1 cellular context compared by ENCODE assay signal in the genomic region with DNA sequence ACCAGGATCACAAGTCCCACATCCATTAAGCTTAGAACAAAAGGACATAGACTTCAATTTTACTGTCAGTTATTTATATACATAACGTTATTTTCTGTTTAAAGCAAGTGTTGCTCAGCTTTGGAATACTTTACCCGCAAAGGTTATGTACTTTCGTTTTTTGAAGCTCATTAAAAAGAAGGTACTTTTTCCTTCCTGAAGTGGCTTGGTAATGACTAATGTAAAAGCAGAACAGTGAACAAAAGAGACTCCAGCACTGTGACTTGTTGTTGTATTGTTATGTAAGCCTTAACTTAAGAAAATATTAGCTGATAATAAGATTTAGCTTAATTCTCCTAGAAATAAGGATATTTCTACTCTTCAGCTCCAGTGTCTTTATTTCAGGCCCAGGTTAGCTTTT.
TF ChIP-seq lines count a peak whose summit lies in the region.

No MANE protein-coding gene starts in this region.

TF ChIP-seq in GM12878, 131 proteins besides CTCF, POLR2A, EP300 and RAD21 (continued from another document):
- TF ChIP-seq, protein P1, sequence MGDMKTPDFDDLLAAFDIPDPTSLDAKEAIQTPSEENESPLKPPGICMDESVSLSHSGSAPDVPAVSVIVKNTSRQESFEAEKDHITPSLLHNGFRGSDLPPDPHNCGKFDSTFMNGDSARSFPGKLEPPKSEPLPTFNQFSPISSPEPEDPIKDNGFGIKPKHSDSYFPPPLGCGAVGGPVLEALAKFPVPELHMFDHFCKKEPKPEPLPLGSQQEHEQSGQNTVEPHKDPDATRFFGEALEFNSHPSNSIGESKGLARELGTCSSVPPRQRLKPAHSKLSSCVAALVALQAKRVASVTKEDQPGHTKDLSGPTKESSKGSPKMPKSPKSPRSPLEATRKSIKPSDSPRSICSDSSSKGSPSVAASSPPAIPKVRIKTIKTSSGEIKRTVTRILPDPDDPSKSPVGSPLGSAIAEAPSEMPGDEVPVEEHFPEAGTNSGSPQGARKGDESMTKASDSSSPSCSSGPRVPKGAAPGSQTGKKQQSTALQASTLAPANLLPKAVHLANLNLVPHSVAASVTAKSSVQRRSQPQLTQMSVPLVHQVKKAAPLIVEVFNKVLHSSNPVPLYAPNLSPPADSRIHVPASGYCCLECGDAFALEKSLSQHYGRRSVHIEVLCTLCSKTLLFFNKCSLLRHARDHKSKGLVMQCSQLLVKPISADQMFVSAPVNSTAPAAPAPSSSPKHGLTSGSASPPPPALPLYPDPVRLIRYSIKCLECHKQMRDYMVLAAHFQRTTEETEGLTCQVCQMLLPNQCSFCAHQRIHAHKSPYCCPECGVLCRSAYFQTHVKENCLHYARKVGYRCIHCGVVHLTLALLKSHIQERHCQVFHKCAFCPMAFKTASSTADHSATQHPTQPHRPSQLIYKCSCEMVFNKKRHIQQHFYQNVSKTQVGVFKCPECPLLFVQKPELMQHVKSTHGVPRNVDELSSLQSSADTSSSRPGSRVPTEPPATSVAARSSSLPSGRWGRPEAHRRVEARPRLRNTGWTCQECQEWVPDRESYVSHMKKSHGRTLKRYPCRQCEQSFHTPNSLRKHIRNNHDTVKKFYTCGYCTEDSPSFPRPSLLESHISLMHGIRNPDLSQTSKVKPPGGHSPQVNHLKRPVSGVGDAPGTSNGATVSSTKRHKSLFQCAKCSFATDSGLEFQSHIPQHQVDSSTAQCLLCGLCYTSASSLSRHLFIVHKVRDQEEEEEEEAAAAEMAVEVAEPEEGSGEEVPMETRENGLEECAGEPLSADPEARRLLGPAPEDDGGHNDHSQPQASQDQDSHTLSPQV (IDR thresholded peaks at IDR 0.05), result no peak
- TF ChIP-seq YY1 (IDR thresholded peaks at IDR 0.05; ENCODE audit: low read depth, low read length) (no peak), IKZF2 (IDR thresholded peaks at IDR 0.05) (peak; percentile 88 to 91), MTA2 (IDR thresholded peaks at IDR 0.05; ENCODE audit: low read depth) (peak; percentile 97), BHLHE40 (IDR thresholded peaks at IDR 0.05; ENCODE audit: borderline replicate concordance in 1 of 2, low read depth in 2 of 2, low read length in 1 of 2) (no peak), JUNB (IDR thresholded peaks at IDR 0.05) (peak; percentile 36), RBBP5 (conservative IDR thresholded peaks at IDR 0.05) (no peak)
- TF ChIP-seq, protein P2, sequence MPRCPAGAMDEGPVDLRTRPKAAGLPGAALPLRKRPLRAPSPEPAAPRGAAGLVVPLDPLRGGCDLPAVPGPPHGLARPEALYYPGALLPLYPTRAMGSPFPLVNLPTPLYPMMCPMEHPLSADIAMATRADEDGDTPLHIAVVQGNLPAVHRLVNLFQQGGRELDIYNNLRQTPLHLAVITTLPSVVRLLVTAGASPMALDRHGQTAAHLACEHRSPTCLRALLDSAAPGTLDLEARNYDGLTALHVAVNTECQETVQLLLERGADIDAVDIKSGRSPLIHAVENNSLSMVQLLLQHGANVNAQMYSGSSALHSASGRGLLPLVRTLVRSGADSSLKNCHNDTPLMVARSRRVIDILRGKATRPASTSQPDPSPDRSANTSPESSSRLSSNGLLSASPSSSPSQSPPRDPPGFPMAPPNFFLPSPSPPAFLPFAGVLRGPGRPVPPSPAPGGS (IDR thresholded peaks at IDR 0.05; ENCODE audit: borderline replicate concordance, insufficient read depth, low read depth, low read length, poor library complexity, severe bottlenecking), result no peak
